In genomic region chr18:3461704-3462103, GRCh38 we compare ENCODE assay signal across 12 cellular contexts.
"Had no signal": no experiment of that assay in that cellular context is flagged by ENCODE, and none has a peak within 500 bp of the region (broad histone marks: within the 10 kb centered on the region; RNA-seq: fewer than 3 reads in every experiment).

No MANE protein-coding gene starts in this region.

- ATAC-seq: activated T-helper 17 cell treated with anti-CD3 and anti-CD28 coated beads, Interleukin-2, amount 50 U/mL, for 72 hours; body of pancreas; mucosa of descending colon; naive thymus-derived CD8-positive, alpha-beta T cell had no signal

- DNase-seq: activated B cell treated with CpG ODN at 0.5 μM for 24 hours; activated CD4-positive, alpha-beta T cell treated with anti-CD3 and anti-CD28 coated beads, Interleukin-2, amount 10 ng/mL, durations not matched to agents 7 days and 5 days; activated naive CD4-positive, alpha-beta T cell treated with anti-CD3 and anti-CD28 coated beads, Interleukin-2, amount 50 U/mL, for 16 hours; activated T-cell treated with anti-CD3 and anti-CD28 coated beads for 4 hours; body of pancreas; esophagus squamous epithelium; foreskin fibroblast; mucosa of descending colon; naive thymus-derived CD8-positive, alpha-beta T cell had no signal

- H3K27me3 ChIP-seq: body of pancreas, esophagus squamous epithelium, tibial nerve had no signal

- H3K27ac Mint-ChIP-seq: activated B cell treated with CpG ODN at 0.5 μM for 24 hours; activated CD4-positive, alpha-beta T cell treated with anti-CD3 and anti-CD28 coated beads, Interleukin-2, amount 10 ng/mL, durations not matched to agents 7 days and 5 days; activated T-helper 17 cell treated with anti-CD3 and anti-CD28 coated beads, Interleukin-2, amount 50 U/mL, for 72 hours; dendritic cell treated with granulocyte-macrophage colony-stimulating factor and Interleukin-4, amounts not matched to agents 40 ng/mL and 50 ng/mL, for 4 days; naive thymus-derived CD8-positive, alpha-beta T cell had no signal

- H3K9me3 ChIP-seq: body of pancreas, esophagus squamous epithelium, mucosa of descending colon had no signal

- H3K9me3 Mint-ChIP-seq: activated T-helper 17 cell treated with anti-CD3 and anti-CD28 coated beads, Interleukin-2, amount 50 U/mL, for 72 hours had no signal

- H3K27ac ChIP-seq: body of pancreas, esophagus squamous epithelium had no signal

- H3K4me3 Mint-ChIP-seq: activated B cell treated with CpG ODN at 0.5 μM for 24 hours; activated CD4-positive, alpha-beta T cell treated with anti-CD3 and anti-CD28 coated beads, Interleukin-2, amount 10 ng/mL, durations not matched to agents 7 days and 5 days; activated T-helper 17 cell treated with anti-CD3 and anti-CD28 coated beads, Interleukin-2, amount 50 U/mL, for 72 hours; dendritic cell treated with granulocyte-macrophage colony-stimulating factor and Interleukin-4, amounts not matched to agents 40 ng/mL and 50 ng/mL, for 4 days; naive thymus-derived CD8-positive, alpha-beta T cell had no signal

- H3K4me3 ChIP-seq: body of pancreas, esophagus squamous epithelium, mucosa of descending colon, tibial nerve had no signal
